In the genomic region with DNA sequence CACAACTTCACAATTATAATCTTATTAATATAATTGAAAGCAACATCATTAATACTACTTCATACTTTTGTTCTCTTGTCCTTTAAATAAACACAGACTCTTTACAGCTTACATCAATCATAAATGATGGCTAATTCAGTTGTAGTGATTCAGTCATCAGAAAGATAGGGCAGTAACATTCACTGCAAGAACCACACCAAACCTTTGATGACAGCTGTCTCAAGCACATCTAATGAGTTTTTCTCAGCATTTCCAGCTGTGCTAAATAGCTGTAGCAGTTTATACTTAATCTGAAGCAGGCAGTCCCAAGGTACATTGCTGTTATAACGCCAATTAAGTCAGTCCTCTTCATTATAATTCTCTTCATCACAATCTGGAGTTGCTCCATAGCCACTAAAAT, we compare ENCODE assay signal across 17 cellular contexts. TPM values are rescaled to one million over a fixed set of nuclear protein-coding genes. Genes with fewer than 3 reads are reported as not detected.
DNase-seq lines count a peak whose midpoint lies in the region; ATAC-seq and TF ChIP-seq lines count a peak whose summit lies in the region.
"Had no signal": no experiment of that assay in that cellular context is flagged by ENCODE, and none has a peak within 500 bp of the region (broad histone marks: within the 10 kb centered on the region; RNA-seq: fewer than 3 reads in every experiment).

No MANE protein-coding gene starts in this region.

- H3K4me1 ChIP-seq in right atrium auricular region (peaks cover 0 to 3% of the 10 kb centered on the region in 2 donors), psoas muscle (peaks cover 22% of the 10 kb centered on the region), upper lobe of right lung (peaks cover 4% of the 10 kb centered on the region)

- peak overlapping the region in 1 of 2 donors; percentile 8 for H3K27ac ChIP-seq in right atrium auricular region
- no peak overlapping the region for H3K27ac ChIP-seq in psoas muscle
- no peak overlapping the region for H3K27ac ChIP-seq in upper lobe of right lung
- H3K27ac ChIP-seq: C4-2B, HL-60, KMS-11 had no signal

- peaks cover 6% of the 10 kb centered on the region for H3K36me3 ChIP-seq in right atrium auricular region
- H3K36me3 ChIP-seq in psoas muscle (ENCODE audit: insufficient read depth in 1 of 2, low read depth in 1 of 2) = peaks cover 0 to 30% of the 10 kb centered on the region in 2 donors
- H3K36me3 ChIP-seq in upper lobe of right lung = peaks cover 11% of the 10 kb centered on the region

- DNase-seq in Right ventricle myocardium superior (no peak), right atrium auricular region (ENCODE audit: low spot score) (no peak), NCI-H1092 (lab: John Stamatoyannopoulos, UW) (peak; percentile 1), NCI-H524 (lab: John Stamatoyannopoulos, UW) (peak; percentile 72 to 91), psoas muscle (no peak), upper lobe of right lung (no peak), NCI-H1105 treated with DMSO at 0.1 percent for 48 hours (lab: John Stamatoyannopoulos, UW) (no peak)
- DNase-seq: H7, HFFc6, NCI-H1694, NCI-H2081 treated with DMSO at 0.1 percent for 48 hours, NCI-H82, T-helper 17 cell had no signal

- intact Hi-C loops in Right ventricle myocardium superior (cut with DNase I) (no loop called here), psoas muscle (cut with DNase I) (no loop called here), upper lobe of right lung (cut with DNase I) (no loop called here)

- H3K4me3 ChIP-seq in right atrium auricular region = no peak overlapping the region
- no peak overlapping the region for H3K4me3 ChIP-seq in psoas muscle
- no peak overlapping the region for H3K4me3 ChIP-seq in upper lobe of right lung

- H3K9me3 ChIP-seq in right atrium auricular region (peaks cover 0 to 14% of the 10 kb centered on the region in 2 donors), psoas muscle (no peaks in the 10 kb centered on the region), upper lobe of right lung (no peaks in the 10 kb centered on the region)

- H3K27me3 ChIP-seq in right atrium auricular region = no peaks in the 10 kb centered on the region
- H3K27me3 ChIP-seq in psoas muscle (ENCODE audit: insufficient read depth in 3 of 3, low read length in 2 of 3) = no peaks in the 10 kb centered on the region
- H3K27me3 ChIP-seq in upper lobe of right lung = no peaks in the 10 kb centered on the region

- peak; percentile 55 for ATAC-seq in Right ventricle myocardium superior (ENCODE audit: poor library complexity)
- peak in 3 of 4 donors; percentile 40 to 63 (median 52) for ATAC-seq in psoas muscle
- ATAC-seq in upper lobe of right lung = no peak
- ATAC-seq in HG03521 (IDR thresholded peaks at IDR 0.05; ENCODE audit: unreplicated experiment) = no peak
- ATAC-seq: T-helper 17 cell had no signal

- TF ChIP-seq CTCF in right atrium auricular region (IDR thresholded peaks at IDR 0.05) (no peak), psoas muscle (IDR thresholded peaks at IDR 0.05) (no peak), upper lobe of right lung (IDR thresholded peaks at IDR 0.05) (no peak)

- 65 to 82% (median 69%) methylated on average over 1 of the region's 1 CpG for WGBS in psoas muscle, 3 donors

RNA-seq across cellular contexts. Expression of a gene that starts 45.7 kb away (rescaled TPM):
- total RNA-seq in Right ventricle myocardium superior = 23.0 TPM
- total RNA-seq in right atrium auricular region = 10 to 100 TPM; 13.7 to 16.8 TPM
- total RNA-seq in psoas muscle = 10 to 100 TPM; 44.7 to 67.0 (median 55.0) TPM
- polyA plus RNA-seq in psoas muscle = 10 to 100 TPM; 31.4 to 66.8 (median 45.7) TPM
- total RNA-seq in upper lobe of right lung = 32.9 TPM

Comparison
In these comparisons a context has a peak if more than half of its experiments do, and no peak if none do; other contexts are left out.
1. ATAC-seq: peak in Right ventricle myocardium superior (single experiment) and psoas muscle (3 of 4); none in upper lobe of right lung (single experiment) and HG03521 (single experiment).
2. DNase-seq: peak in NCI-H1092 (single experiment) and NCI-H524 (2 of 2); none in Right ventricle myocardium superior (single experiment), right atrium auricular region (single experiment), psoas muscle (0 of 2), upper lobe of right lung (single experiment) and NCI-H1105 treated with DMSO at 0.1 percent for 48 hours (single experiment).